19 cellular contexts compared by ENCODE assay signal in the genomic region with DNA sequence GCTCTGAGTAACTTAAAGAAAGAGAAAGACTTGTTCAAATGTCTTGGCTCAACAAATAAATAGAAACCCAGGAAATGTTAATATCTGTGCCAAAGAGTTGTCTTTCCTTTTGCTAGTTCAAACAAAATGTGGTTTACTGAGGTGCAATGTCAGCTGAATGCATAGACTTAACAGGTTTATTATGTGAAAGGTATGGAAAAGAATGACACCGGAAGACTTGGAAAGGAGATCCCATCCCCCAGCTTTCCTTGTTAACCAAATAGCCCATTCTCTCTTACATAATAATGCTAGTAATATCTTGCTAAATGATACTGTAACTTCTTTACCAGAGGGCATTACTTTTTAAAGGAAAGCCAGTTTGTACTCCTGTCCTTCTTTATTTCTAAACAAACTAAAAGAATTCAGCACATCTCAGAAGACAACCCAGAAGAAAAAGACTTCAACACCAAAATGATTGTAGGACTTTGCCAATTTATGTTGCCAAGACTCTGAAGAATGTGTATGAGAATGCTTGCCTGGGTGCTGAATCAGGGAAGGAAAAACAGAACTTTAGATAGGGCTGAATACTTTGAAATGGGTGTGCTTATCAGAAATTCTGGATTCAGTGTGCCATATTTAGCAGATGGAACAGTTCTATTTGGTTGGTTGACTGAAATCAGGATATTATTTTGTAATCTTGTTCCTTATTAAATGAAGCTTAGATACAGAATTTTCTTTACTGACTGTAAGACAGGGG.
"Had no signal": no experiment of that assay in that cellular context is flagged by ENCODE, and none has a peak within 500 bp of the region (broad histone marks: within the 10 kb centered on the region; RNA-seq: fewer than 3 reads in every experiment).

No MANE protein-coding gene starts in this region.

- H3K4me1 ChIP-seq: left lung, lower lobe of right lung, neural progenitor cell, pancreas, upper lobe of right lung, vagina had no signal

- H3K27me3 ChIP-seq: left lung, neural progenitor cell, pancreas, tibial artery, upper lobe of right lung, vagina had no signal

- H3K4me3 ChIP-seq: coronary artery, left lung, lower lobe of right lung, neural progenitor cell, pancreas, smooth muscle cell, tibial artery, upper lobe of right lung, vagina had no signal

- H3K36me3 ChIP-seq: left lung, lower lobe of right lung, neural progenitor cell, pancreas, tibial artery, upper lobe of right lung, vagina had no signal

- H3K9me3 ChIP-seq: lower lobe of right lung, pancreas, tibial artery, upper lobe of right lung, vagina had no signal

- DNase-seq: effector CD4-positive, alpha-beta T cell; left lung; lower lobe of right lung; nucleus accumbens; pancreas; right cardiac atrium; stimulated activated CD4-positive, alpha-beta T cell treated with anti-CD3 and anti-CD28 coated beads, Interleukin-2, amount 100 ng/mL, for 48 hours; stimulated activated naive CD8-positive, alpha-beta T cell treated with anti-CD3 and anti-CD28 coated beads, Interleukin-15, Interleukin-2, amounts not matched to agents 100 U/mL and 50 U/mL, for 24 hours; tibial artery; upper lobe of right lung had no signal

- H3K36me3 Mint-ChIP-seq: memory B cell; mesothelial cell of epicardium; natural killer cell treated with Interleukin-12 subunit alpha and Interleukin-12 subunit beta and Interleukin-15 and Interleukin-18, amount 100 ng/mL, for 72 hours; neural progenitor cell had no signal

- ATAC-seq: esophagus mucosa; left lung; lower lobe of right lung; natural killer cell treated with Interleukin-12 subunit alpha and Interleukin-12 subunit beta and Interleukin-15 and Interleukin-18, amount 100 ng/mL, for 72 hours; pancreas; stimulated activated naive CD8-positive, alpha-beta T cell treated with anti-CD3 and anti-CD28 coated beads, Interleukin-15, Interleukin-2, amounts not matched to agents 100 U/mL and 50 U/mL, for 24 hours; upper lobe of right lung had no signal

- H3K9ac ChIP-seq: neural progenitor cell had no signal

- H3K27me3 Mint-ChIP-seq: memory B cell, progenitor cell of endocrine pancreas had no signal

- H3K9me3 Mint-ChIP-seq: memory B cell had no signal

- H3K4me1 Mint-ChIP-seq: memory B cell, mesothelial cell of epicardium, neural progenitor cell had no signal

- H3K27ac Mint-ChIP-seq: memory B cell; mesothelial cell of epicardium; natural killer cell treated with Interleukin-12 subunit alpha and Interleukin-12 subunit beta and Interleukin-15 and Interleukin-18, amount 100 ng/mL, for 72 hours; neural progenitor cell; progenitor cell of endocrine pancreas had no signal

- H3K4me3 Mint-ChIP-seq: memory B cell; mesothelial cell of epicardium; natural killer cell treated with Interleukin-12 subunit alpha and Interleukin-12 subunit beta and Interleukin-15 and Interleukin-18, amount 100 ng/mL, for 72 hours; neural progenitor cell had no signal

- H3K27ac ChIP-seq: coronary artery, left lung, lower lobe of right lung, neural progenitor cell, pancreas, tibial artery, upper lobe of right lung, vagina had no signal
